25 cellular contexts compared by ENCODE assay signal in the genomic region with DNA sequence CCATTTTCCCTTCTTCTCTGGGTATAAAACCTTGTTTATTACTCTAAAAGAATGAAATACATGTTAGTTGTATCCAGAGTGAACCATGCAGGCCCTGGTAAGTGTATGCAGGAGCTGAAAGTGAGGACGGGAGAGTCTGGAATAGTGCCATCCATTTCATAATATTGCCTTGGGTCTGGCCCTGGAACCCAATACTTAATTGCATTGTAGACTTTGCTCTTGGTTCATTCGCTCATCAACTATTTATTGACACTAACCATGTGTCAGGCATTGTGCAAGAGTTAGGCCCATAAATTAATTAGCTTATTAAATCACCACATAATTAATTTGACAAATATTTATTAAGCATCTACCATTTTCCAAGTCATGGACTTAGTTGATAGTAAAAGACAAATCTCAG.
DNase-seq lines count a peak whose midpoint lies in the region; ATAC-seq, FAIRE-seq and TF ChIP-seq lines count a peak whose summit lies in the region.
"Had no signal": no experiment of that assay in that cellular context is flagged by ENCODE, and none has a peak within 500 bp of the region (broad histone marks: within the 10 kb centered on the region; RNA-seq: fewer than 3 reads in every experiment).

No MANE protein-coding gene starts in this region.

- no peaks in the 10 kb centered on the region for H3K4me1 ChIP-seq in HEK293 (ENCODE audit: control insufficient read depth, insufficient read depth, low read length)
- peaks cover 10% of the 10 kb centered on the region for H3K4me1 ChIP-seq in neural progenitor cell
- H3K4me1 ChIP-seq: Peyer's patch had no signal

- POLR2A ChIA-PET in HEK293 (lab: Yijun Ruan, JAX): no interaction called here

- CTCF ChIA-PET in HEK293 (lab: Yijun Ruan, JAX): no interaction called here

- H2AFZ ChIP-seq in neural progenitor cell (replicated peaks): no peak overlapping the region
- H2AFZ ChIP-seq: GM23338 had no signal

- no peak for ATAC-seq in HG03520 (IDR thresholded peaks at IDR 0.05; ENCODE audit: unreplicated experiment)
- no peak for ATAC-seq in GM18502 (IDR thresholded peaks at IDR 0.05; ENCODE audit: poor library complexity, unreplicated experiment)
- ATAC-seq: A549; CD8-positive, alpha-beta T cell; GM12878; GM23338; HCT116; K562 had no signal

- no peaks in the 10 kb centered on the region for H3K36me3 ChIP-seq in HEK293 (ENCODE audit: control insufficient read depth in 2 of 2, insufficient read depth in 1 of 2, low read length in 2 of 2)
- no peaks in the 10 kb centered on the region for H3K36me3 ChIP-seq in bronchial epithelial cell (ENCODE audit: control insufficient read depth, insufficient read depth, low read length)
- H3K36me3 ChIP-seq in neural progenitor cell: no peaks in the 10 kb centered on the region
- H3K36me3 ChIP-seq: Peyer's patch had no signal

- H3K9me3 ChIP-seq in HEK293 (ENCODE audit: control insufficient read depth, insufficient read depth, low read depth, low read length): no peaks in the 10 kb centered on the region
- no peaks in the 10 kb centered on the region for H3K9me3 ChIP-seq in neural progenitor cell (ENCODE audit: low read depth)
- H3K9me3 ChIP-seq: A549, Peyer's patch had no signal

- H3K4me1 Mint-ChIP-seq in neural progenitor cell: peaks cover 21% of the 10 kb centered on the region
- H3K4me1 Mint-ChIP-seq: GM23338 had no signal

- FAIRE-seq in bronchial epithelial cell (lab: Jason Lieb, UNC): no peak
- FAIRE-seq: A549, GM12878, K562 had no signal

- peak overlapping the region; percentile 44 for H3K27ac Mint-ChIP-seq in neural progenitor cell
- H3K27ac Mint-ChIP-seq: CD8-positive, alpha-beta T cell; GM23338 had no signal

- no peaks in the 10 kb centered on the region for H3K9me3 Mint-ChIP-seq in neural progenitor cell
- H3K9me3 Mint-ChIP-seq: CD8-positive, alpha-beta T cell; GM23338 had no signal

- H3K4me3 Mint-ChIP-seq in neural progenitor cell: no peak overlapping the region
- H3K4me3 Mint-ChIP-seq: CD8-positive, alpha-beta T cell; GM23338 had no signal

- TF ChIP-seq CTCF in HEK293 (tag by site-specific recombination; IDR thresholded peaks at IDR 0.05) (no peak), bronchial epithelial cell (IDR thresholded peaks at IDR 0.05; ENCODE audit: insufficient read depth, low read length, severe bottlenecking) (no peak), fibroblast of mammary gland (conservative IDR thresholded peaks at IDR 0.05; ENCODE audit: control insufficient read depth, insufficient read depth, low read depth, low read length) (no peak), neural progenitor cell (IDR thresholded peaks at IDR 0.05) (no peak)

- H3F3A ChIP-seq in neural progenitor cell (ENCODE audit: low read depth): no peaks in the 10 kb centered on the region

- no peak overlapping the region for H3K9ac ChIP-seq in neural progenitor cell

- H3K27me3 ChIP-seq in bronchial epithelial cell (ENCODE audit: control insufficient read depth, insufficient read depth, low read length) (no peaks in the 10 kb centered on the region), neural progenitor cell (no peaks in the 10 kb centered on the region)
- H3K27me3 ChIP-seq: Peyer's patch had no signal

- DNase-seq in bronchial epithelial cell (ENCODE audit: low read depth) (peak; percentile 23), fibroblast of mammary gland (ENCODE audit: low read depth) (peak; percentile 20), neural progenitor cell (ENCODE audit: low spot score) (no peak), HCEC 1CT (no peak), NCI-H82 (lab: John Stamatoyannopoulos, UW) (no peak)
- DNase-seq: C1 segment of cervical spinal cord; CD8-positive, alpha-beta T cell; DND-41; MM.1S; NCI-H1048; NCI-H1417 treated with DMSO at 0.1 percent for 48 hours; NCI-H187 treated with DMSO at 0.1 percent for 48 hours; NCI-H2107; NCI-H510A; NCI-H748 treated with DMSO at 0.1 percent for 48 hours; NK-92 treated with Interleukin-12 subunit alpha and Interleukin-12 subunit beta, amount 100 ng/mL, for 24 hours; Peyer's patch had no signal

- no peaks in the 10 kb centered on the region for H3K79me2 ChIP-seq in neural progenitor cell (ENCODE audit: low read depth)

- no peaks in the 10 kb centered on the region for H3K27me3 Mint-ChIP-seq in neural progenitor cell (ENCODE audit: insufficient read depth, low read depth)

- H3K27ac ChIP-seq in HEK293 (ENCODE audit: extremely low read depth, low read depth, low read length): no peak overlapping the region
- no peak overlapping the region for H3K27ac ChIP-seq in neural progenitor cell
- H3K27ac ChIP-seq: Peyer's patch had no signal

- H3K4me2 ChIP-seq in neural progenitor cell: no peak overlapping the region
- H3K4me2 ChIP-seq: A549, GM23338 had no signal

- H3K4me3 ChIP-seq in HEK293 (ENCODE audit: low read depth, low read length): no peak overlapping the region
- no peak overlapping the region for H3K4me3 ChIP-seq in bronchial epithelial cell (ENCODE audit: low read depth, low read length)
- no peak overlapping the region for H3K4me3 ChIP-seq in fibroblast of mammary gland (ENCODE audit: control insufficient read depth, low read depth, low read length)
- no peak overlapping the region for H3K4me3 ChIP-seq in neural progenitor cell
- H3K4me3 ChIP-seq: A549, GM12878, GM23338, K562, Peyer's patch had no signal

- H3K36me3 Mint-ChIP-seq in neural progenitor cell: no peaks in the 10 kb centered on the region
- H3K36me3 Mint-ChIP-seq: CD8-positive, alpha-beta T cell had no signal

- no peaks in the 10 kb centered on the region for H4K20me1 ChIP-seq in neural progenitor cell (ENCODE audit: low read depth)

TF ChIP-seq in HEK293, 187 proteins besides CTCF, POLR2A, EP300 and RAD21:
- TF ChIP-seq OSR2 (tag by site-specific recombination; IDR thresholded peaks at IDR 0.05): no peak
- TF ChIP-seq ZBTB20 (tag by site-specific recombination; IDR thresholded peaks at IDR 0.05): peak; percentile 32; the same call in 1 of the 2 replicates
TF ChIP-seq in HEK293: peak in this region for 1.

Comparison
In these comparisons a context has a peak if more than half of its experiments do, and no peak if none do; other contexts are left out.
1. DNase-seq: peak in bronchial epithelial cell (single experiment) and fibroblast of mammary gland (single experiment); none in neural progenitor cell (single experiment), HCEC 1CT (single experiment) and NCI-H82 (single experiment).